Comparison of ENCODE assay signal across 1 cellular context in genomic region chr16:644556-644955, GRCh38.
TF ChIP-seq lines count a peak whose summit lies in the region.

No MANE protein-coding gene starts in this region.

TF ChIP-seq in HCT116, 20 proteins besides CTCF, POLR2A, EP300 and RAD21:
- no peak for TF ChIP-seq EGR1 (IDR thresholded peaks at IDR 0.05; ENCODE audit: low read depth)
- TF ChIP-seq POLR2AphosphoS5 (IDR thresholded peaks at IDR 0.05; ENCODE audit: low read depth, low read length): no peak
- TF ChIP-seq, protein P1, sequence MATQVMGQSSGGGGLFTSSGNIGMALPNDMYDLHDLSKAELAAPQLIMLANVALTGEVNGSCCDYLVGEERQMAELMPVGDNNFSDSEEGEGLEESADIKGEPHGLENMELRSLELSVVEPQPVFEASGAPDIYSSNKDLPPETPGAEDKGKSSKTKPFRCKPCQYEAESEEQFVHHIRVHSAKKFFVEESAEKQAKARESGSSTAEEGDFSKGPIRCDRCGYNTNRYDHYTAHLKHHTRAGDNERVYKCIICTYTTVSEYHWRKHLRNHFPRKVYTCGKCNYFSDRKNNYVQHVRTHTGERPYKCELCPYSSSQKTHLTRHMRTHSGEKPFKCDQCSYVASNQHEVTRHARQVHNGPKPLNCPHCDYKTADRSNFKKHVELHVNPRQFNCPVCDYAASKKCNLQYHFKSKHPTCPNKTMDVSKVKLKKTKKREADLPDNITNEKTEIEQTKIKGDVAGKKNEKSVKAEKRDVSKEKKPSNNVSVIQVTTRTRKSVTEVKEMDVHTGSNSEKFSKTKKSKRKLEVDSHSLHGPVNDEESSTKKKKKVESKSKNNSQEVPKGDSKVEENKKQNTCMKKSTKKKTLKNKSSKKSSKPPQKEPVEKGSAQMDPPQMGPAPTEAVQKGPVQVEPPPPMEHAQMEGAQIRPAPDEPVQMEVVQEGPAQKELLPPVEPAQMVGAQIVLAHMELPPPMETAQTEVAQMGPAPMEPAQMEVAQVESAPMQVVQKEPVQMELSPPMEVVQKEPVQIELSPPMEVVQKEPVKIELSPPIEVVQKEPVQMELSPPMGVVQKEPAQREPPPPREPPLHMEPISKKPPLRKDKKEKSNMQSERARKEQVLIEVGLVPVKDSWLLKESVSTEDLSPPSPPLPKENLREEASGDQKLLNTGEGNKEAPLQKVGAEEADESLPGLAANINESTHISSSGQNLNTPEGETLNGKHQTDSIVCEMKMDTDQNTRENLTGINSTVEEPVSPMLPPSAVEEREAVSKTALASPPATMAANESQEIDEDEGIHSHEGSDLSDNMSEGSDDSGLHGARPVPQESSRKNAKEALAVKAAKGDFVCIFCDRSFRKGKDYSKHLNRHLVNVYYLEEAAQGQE (IDR thresholded peaks at IDR 0.05; ENCODE audit: low read depth): no peak
- no peak for TF ChIP-seq SIN3A (IDR thresholded peaks at IDR 0.05; ENCODE audit: low read depth)
- TF ChIP-seq EZH2 (IDR thresholded peaks at IDR 0.05): no peak
- no peak for TF ChIP-seq CBX3 (IDR thresholded peaks at IDR 0.05; ENCODE audit: low read depth)
- TF ChIP-seq ZNF274 (IDR thresholded peaks at IDR 0.05; ENCODE audit: low read depth, low read length): no peak
- TF ChIP-seq, protein P2, sequence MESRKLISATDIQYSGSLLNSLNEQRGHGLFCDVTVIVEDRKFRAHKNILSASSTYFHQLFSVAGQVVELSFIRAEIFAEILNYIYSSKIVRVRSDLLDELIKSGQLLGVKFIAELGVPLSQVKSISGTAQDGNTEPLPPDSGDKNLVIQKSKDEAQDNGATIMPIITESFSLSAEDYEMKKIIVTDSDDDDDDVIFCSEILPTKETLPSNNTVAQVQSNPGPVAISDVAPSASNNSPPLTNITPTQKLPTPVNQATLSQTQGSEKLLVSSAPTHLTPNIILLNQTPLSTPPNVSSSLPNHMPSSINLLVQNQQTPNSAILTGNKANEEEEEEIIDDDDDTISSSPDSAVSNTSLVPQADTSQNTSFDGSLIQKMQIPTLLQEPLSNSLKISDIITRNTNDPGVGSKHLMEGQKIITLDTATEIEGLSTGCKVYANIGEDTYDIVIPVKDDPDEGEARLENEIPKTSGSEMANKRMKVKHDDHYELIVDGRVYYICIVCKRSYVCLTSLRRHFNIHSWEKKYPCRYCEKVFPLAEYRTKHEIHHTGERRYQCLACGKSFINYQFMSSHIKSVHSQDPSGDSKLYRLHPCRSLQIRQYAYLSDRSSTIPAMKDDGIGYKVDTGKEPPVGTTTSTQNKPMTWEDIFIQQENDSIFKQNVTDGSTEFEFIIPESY (IDR thresholded peaks at IDR 0.05; ENCODE audit: extremely low read depth, insufficient replicate concordance, low read length): no peak
- TF ChIP-seq SP1 (IDR thresholded peaks at IDR 0.05; ENCODE audit: low read depth): no peak
- no peak for TF ChIP-seq JUND (IDR thresholded peaks at IDR 0.05)
- TF ChIP-seq FOSL1 (IDR thresholded peaks at IDR 0.05; ENCODE audit: low read depth): no peak
- no peak for TF ChIP-seq TCF7L2 (IDR thresholded peaks at IDR 0.05; ENCODE audit: borderline replicate concordance, extremely low read depth, insufficient read depth, insufficient read length)
- TF ChIP-seq, protein P3, sequence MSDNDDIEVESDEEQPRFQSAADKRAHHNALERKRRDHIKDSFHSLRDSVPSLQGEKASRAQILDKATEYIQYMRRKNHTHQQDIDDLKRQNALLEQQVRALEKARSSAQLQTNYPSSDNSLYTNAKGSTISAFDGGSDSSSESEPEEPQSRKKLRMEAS (IDR thresholded peaks at IDR 0.05): no peak
- no peak for TF ChIP-seq ELF1 (IDR thresholded peaks at IDR 0.05; ENCODE audit: borderline replicate concordance, low read depth)
- no peak for TF ChIP-seq YY1 (IDR thresholded peaks at IDR 0.05; ENCODE audit: extremely low read depth, insufficient replicate concordance, low read depth, low read length)
- TF ChIP-seq SRF (IDR thresholded peaks at IDR 0.05; ENCODE audit: low read depth): no peak
- TF ChIP-seq ATF3 (IDR thresholded peaks at IDR 0.05): no peak
- no peak for TF ChIP-seq ZFX (IDR thresholded peaks at IDR 0.05)
- TF ChIP-seq EZH2phosphoT487 (IDR thresholded peaks at IDR 0.05; ENCODE audit: borderline replicate concordance): no peak
